Comparison of ENCODE assay signal across 10 cellular contexts in the genomic region with DNA sequence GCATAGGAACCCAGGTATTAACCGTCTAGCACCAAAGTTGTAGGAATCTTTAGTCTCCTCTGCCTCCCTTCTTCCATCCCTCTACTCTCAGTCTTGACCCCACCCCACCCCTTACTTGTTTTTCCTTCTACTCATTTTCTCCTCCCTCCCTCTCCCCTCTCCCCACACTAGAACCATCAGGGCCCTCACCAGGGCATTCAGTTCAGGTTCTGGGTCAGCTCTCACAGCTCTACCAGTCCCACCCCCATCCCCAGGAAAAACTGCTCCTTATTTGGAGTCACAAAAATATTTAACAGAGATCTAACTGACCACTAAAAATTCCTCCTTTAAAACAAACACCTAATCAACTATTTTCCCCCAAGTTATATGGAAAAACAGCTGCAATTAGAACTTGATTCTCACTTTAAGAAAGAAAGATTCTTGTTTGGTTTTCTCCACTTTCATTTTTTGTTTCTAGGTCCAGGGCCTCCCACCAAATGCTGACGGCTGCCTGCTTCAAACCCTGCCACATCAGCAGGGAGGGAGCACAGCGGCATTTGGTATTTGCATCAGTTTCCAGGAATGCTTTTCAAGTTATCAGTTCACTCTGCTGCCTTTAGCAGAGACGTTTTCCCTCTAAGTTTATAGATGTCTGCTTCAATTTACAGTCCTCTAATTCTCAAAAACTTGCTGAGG. TPM values are rescaled to one million over a fixed set of nuclear protein-coding genes. Genes with fewer than 3 reads are reported as not detected.
DNase-seq lines count a peak whose midpoint lies in the region; TF ChIP-seq lines count a peak whose summit lies in the region.
"Had no signal": no experiment of that assay in that cellular context is flagged by ENCODE, and none has a peak within 500 bp of the region (broad histone marks: within the 10 kb centered on the region; RNA-seq: fewer than 3 reads in every experiment).

No MANE protein-coding gene starts in this region.

- H3K9ac ChIP-seq in OCI-LY3 (ENCODE audit: low read length): no peak overlapping the region
- H3K9ac ChIP-seq in rectal smooth muscle tissue (ENCODE audit: low read length): no peak overlapping the region

- H3K79me2 ChIP-seq in OCI-LY3 (ENCODE audit: low read length): no peaks in the 10 kb centered on the region

- peak overlapping the region; percentile 26 for H3K4me2 ChIP-seq in OCI-LY3 (ENCODE audit: low read length)

- H3K36me3 ChIP-seq in OCI-LY3 (replicated peaks; ENCODE audit: low read depth, low read length) (no peaks in the 10 kb centered on the region), rectal smooth muscle tissue (ENCODE audit: control insufficient read depth, insufficient read depth, low read length) (no peaks in the 10 kb centered on the region)

- H3K4me1 ChIP-seq in OCI-LY3 (ENCODE audit: low read length): peaks cover 15% of the 10 kb centered on the region
- H3K4me1 ChIP-seq in rectal smooth muscle tissue (ENCODE audit: control insufficient read depth, insufficient read depth, low read length): peaks cover 14% of the 10 kb centered on the region

- H2AFZ ChIP-seq in OCI-LY3 (ENCODE audit: low read depth, low read length): peak overlapping the region; percentile 47; the same call in 1 of the 2 replicates

- H3K9me3 ChIP-seq in OCI-LY3 (ENCODE audit: insufficient read depth, low read length): no peaks in the 10 kb centered on the region

- no peaks in the 10 kb centered on the region for H4K20me1 ChIP-seq in OCI-LY3 (ENCODE audit: insufficient read depth, low read length)

- H3K27me3 ChIP-seq in OCI-LY3 (ENCODE audit: low read depth, low read length) (no peaks in the 10 kb centered on the region), rectal smooth muscle tissue (ENCODE audit: control insufficient read depth, insufficient read depth, low read length) (peaks cover 3% of the 10 kb centered on the region)

- TF ChIP-seq CTCF in GM10266 (IDR thresholded peaks at IDR 0.05; ENCODE audit: control insufficient read depth, insufficient read depth, low read depth, missing control alignments) (no peak), OCI-LY3 (IDR thresholded peaks at IDR 0.05; ENCODE audit: low read depth, low read length) (no peak), fibroblast of villous mesenchyme (IDR thresholded peaks at IDR 0.05; ENCODE audit: insufficient read depth, low read depth, low read length) (no peak)

- H3K4me3 ChIP-seq in OCI-LY3 (ENCODE audit: low read length) (0 out of 2 replicates have a peak overlapping the region, but pooled peaks have one; percentile 3), fibroblast of villous mesenchyme (ENCODE audit: low read depth, low read length) (peak overlapping the region; percentile 39), rectal smooth muscle tissue (ENCODE audit: low read length) (no peak overlapping the region)

- DNase-seq in GM10266 (ENCODE audit: extremely low spot score): peak; percentile 34
- DNase-seq in fibroblast of villous mesenchyme (ENCODE audit: low read depth): peak; percentile 95
- DNase-seq in KG1 (lab: John Stamatoyannopoulos, UW): no peak
- DNase-seq in KBM-7: no peak
- DNase-seq in NCI-H345 treated with DMSO at 0.1 percent for 48 hours (lab: John Stamatoyannopoulos, UW; ENCODE audit: unreplicated experiment): no peak
- no peak for DNase-seq in T1000 (lab: John Stamatoyannopoulos, UW)
- DNase-seq: activated naive CD4-positive, alpha-beta T cell treated with anti-CD3 and anti-CD28 coated beads for 36 hours; stimulated activated CD4-positive, alpha-beta T cell treated with anti-CD3 and anti-CD28 coated beads, Interleukin-15, amount 100 ng/mL, for 24 hours had no signal

- in situ Hi-C loops in KBM-7 (cut with MboI; ENCODE audit: low pct_unique_long_range_greater_than_20kb, low sequenced_read_pairs): no loop called here

- H3K27ac ChIP-seq in OCI-LY3 (ENCODE audit: low read length) (no peak overlapping the region), rectal smooth muscle tissue (ENCODE audit: low read depth, low read length) (peak overlapping the region; percentile 38)

RNA-seq across cellular contexts. Expression of a gene that starts 2.8 kb away (rescaled TPM):
- total RNA-seq in fibroblast of villous mesenchyme: 2,828 and 5,152 TPM in 2 replicates

Comparison
In these comparisons a context has a peak if more than half of its experiments do, and no peak if none do; other contexts are left out.
1. DNase-seq: peak in GM10266 (single experiment) and fibroblast of villous mesenchyme (single experiment); none in KG1 (single experiment), KBM-7 (single experiment), NCI-H345 treated with DMSO at 0.1 percent for 48 hours (single experiment) and T1000 (single experiment).